ENCODE assay signal across 8 cellular contexts in genomic region chr16:2775765-2776499, GRCh38. TPM values are rescaled to one million over a fixed set of nuclear protein-coding genes. Genes with fewer than 3 reads are reported as not detected.
DNase-seq lines count a peak whose midpoint lies in the region; ATAC-seq and TF ChIP-seq lines count a peak whose summit lies in the region.

No MANE protein-coding gene starts in this region.

- DNase-seq in HCT116 (ENCODE audit: low read depth, low spot score) = no peak
- no peak for DNase-seq in activated CD8-positive, alpha-beta T cell treated with anti-CD3 and anti-CD28 coated beads, Interleukin-2, amount 10 ng/mL, durations not matched to agents 7 days and 5 days
- DNase-seq in right cardiac atrium = no peak
- DNase-seq in NCI-H748 treated with DMSO at 0.1 percent for 48 hours (lab: John Stamatoyannopoulos, UW) = no peak
- DNase-seq in putamen (ENCODE audit: low spot score) = no peak
- DNase-seq in midbrain (lab: John Stamatoyannopoulos, UW) = no peak

- H3K27me3 ChIP-seq in HCT116 (ENCODE audit: insufficient read depth, low read length) = no peaks in the 10 kb centered on the region
- no peaks in the 10 kb centered on the region for H3K27me3 ChIP-seq in right cardiac atrium (ENCODE audit: control insufficient read depth, insufficient read depth)

- TSS peak; percentile 50 for BruUV-seq in HCT116 (replicated peaks; lab: Mats Ljungman, UMichigan)

- no peak for ATAC-seq in HCT116
- ATAC-seq in activated CD8-positive, alpha-beta T cell treated with anti-CD3 and anti-CD28 coated beads, Interleukin-2, amount 10 ng/mL, durations not matched to agents 7 days and 5 days = no peak
- no peak for ATAC-seq in right cardiac atrium
- no peak for ATAC-seq in HG03354 (IDR thresholded peaks at IDR 0.05; ENCODE audit: poor library complexity, severe bottlenecking, unreplicated experiment)

- peak overlapping the region; percentile 87 for H3K27ac Mint-ChIP-seq in activated CD8-positive, alpha-beta T cell treated with anti-CD3 and anti-CD28 coated beads, Interleukin-2, amount 10 ng/mL, durations not matched to agents 7 days and 5 days

- peaks cover 11 to 30% of the 10 kb centered on the region in 2 experiments for H3K36me3 ChIP-seq in HCT116 (ENCODE audit: control insufficient read depth in 1 of 2, insufficient read depth in 2 of 2, low read length in 2 of 2)

- no peak for TF ChIP-seq POLR2A in HCT116 (IDR thresholded peaks at IDR 0.05; ENCODE audit: borderline replicate concordance, extremely low read depth, insufficient read depth, insufficient read length)

- peak overlapping the region; percentile 91 for H3K9ac ChIP-seq in HCT116 (ENCODE audit: low read length)

- CTCF ChIA-PET in HCT116 (lab: Charles Lee) = no interaction called here
- CTCF ChIA-PET in activated CD8-positive, alpha-beta T cell treated with anti-CD3 and anti-CD28 coated beads, Interleukin-2, amount 10 ng/mL, durations not matched to agents 7 days and 5 days (lab: Charles Lee) = interaction anchor here (0.8 to 1.4 kb wide), 2 partner anchors 22 to 92 kb away, joined by 3 to 5 read pairs; no protein-coding TSS in a partner anchor

- TF ChIP-seq RAD21 in HCT116 (IDR thresholded peaks at IDR 0.05; ENCODE audit: low read depth) = no peak

- intact Hi-C loops in HCT116 (cut with micrococcal nuclease) = no loop called here
- intact Hi-C loops in right cardiac atrium (cut with DNase I) = no loop called here

- H3K4me1 ChIP-seq in HCT116 (ENCODE audit: control insufficient read depth in 1 of 2, insufficient read depth in 2 of 2, low read length in 2 of 2) (peaks cover 11 to 36% of the 10 kb centered on the region in 2 experiments), right cardiac atrium (ENCODE audit: control insufficient read depth, insufficient read depth, low read length) (peaks cover 3% of the 10 kb centered on the region)

- POLR2A ChIA-PET in HCT116 (lab: Charles Lee) = no interaction called here
- POLR2A ChIA-PET in activated CD8-positive, alpha-beta T cell treated with anti-CD3 and anti-CD28 coated beads, Interleukin-2, amount 10 ng/mL, durations not matched to agents 7 days and 5 days (lab: Charles Lee) = interaction anchor here (0.7 to 8.4 kb wide), 3 partner anchors 9 to 204 kb away, joined by 3 to 60 read pairs (median 4); partner anchors contain the start of genes PKMYT1 and SRRM2

- no peak overlapping the region for H2AFZ ChIP-seq in HCT116 (ENCODE audit: low read depth, low read length, poor library complexity, severe bottlenecking)

- H3K79me2 ChIP-seq in HCT116 (ENCODE audit: insufficient read depth, low read length) = peaks cover 64% of the 10 kb centered on the region

- H4K20me1 ChIP-seq in HCT116 (ENCODE audit: insufficient read depth) = no peaks in the 10 kb centered on the region

- H3K4me3 ChIP-seq in HCT116 (replicated peaks in 1 of 2; ENCODE audit: low read depth in 1 of 2, low read length in 2 of 2) (peak overlapping the region; percentile 89 to 91), right cardiac atrium (ENCODE audit: low read length) (peak overlapping the region; percentile 68), skin epidermis (peak overlapping the region; percentile 67 to 98 (median 94))

- TF ChIP-seq CTCF in HCT116 (IDR thresholded peaks at IDR 0.05 in 2 of 3, conservative IDR thresholded peaks at IDR 0.05 in 1 of 3; ENCODE audit: borderline replicate concordance in 1 of 3, insufficient read depth in 1 of 3, low read depth in 2 of 3, low read length in 2 of 3) = no peak

- H3K9me3 ChIP-seq in HCT116 (ENCODE audit: control insufficient read depth in 1 of 2, insufficient read depth in 1 of 2, low read depth in 1 of 2, low read length in 2 of 2) = no peaks in the 10 kb centered on the region
- H3K9me3 ChIP-seq in right cardiac atrium (ENCODE audit: control insufficient read depth, low read length) = no peaks in the 10 kb centered on the region

- 45% methylated on average over 11 of the region's 11 CpGs for WGBS in right cardiac atrium

- peak overlapping the region; percentile 78 for H3K4me2 ChIP-seq in HCT116 (ENCODE audit: low read length)

- H3K9me2 ChIP-seq in HCT116 (ENCODE audit: insufficient read depth) = no peaks in the 10 kb centered on the region

- RAD21 ChIA-PET in HCT116 (lab: Charles Lee; ENCODE audit: low non-redundant PET in 1 of 2, low total read pairs in 2 of 2, uncharacterized antibody in 2 of 2, unreplicated experiment in 2 of 2) = no interaction called here

- peak overlapping the region; percentile 85 for H3K4me3 Mint-ChIP-seq in activated CD8-positive, alpha-beta T cell treated with anti-CD3 and anti-CD28 coated beads, Interleukin-2, amount 10 ng/mL, durations not matched to agents 7 days and 5 days

- no peaks in the 10 kb centered on the region for H3K27me3 Mint-ChIP-seq in activated CD8-positive, alpha-beta T cell treated with anti-CD3 and anti-CD28 coated beads, Interleukin-2, amount 10 ng/mL, durations not matched to agents 7 days and 5 days (ENCODE audit: low read depth)

- peaks cover 30% of the 10 kb centered on the region for H3K36me3 Mint-ChIP-seq in activated CD8-positive, alpha-beta T cell treated with anti-CD3 and anti-CD28 coated beads, Interleukin-2, amount 10 ng/mL, durations not matched to agents 7 days and 5 days (ENCODE audit: low read depth)

- H3K27ac ChIP-seq in HCT116 (ENCODE audit: low read depth, low read length) (peak overlapping the region; percentile 100), right cardiac atrium (ENCODE audit: low read length) (no peak overlapping the region), skin epidermis (peak overlapping the region in 15 of 21 experiments; percentile 76 to 100 (median 91))

- H3K4me1 Mint-ChIP-seq in activated CD8-positive, alpha-beta T cell treated with anti-CD3 and anti-CD28 coated beads, Interleukin-2, amount 10 ng/mL, durations not matched to agents 7 days and 5 days (ENCODE audit: low read depth) = peaks cover 38% of the 10 kb centered on the region

- no peaks in the 10 kb centered on the region for H3K9me3 Mint-ChIP-seq in activated CD8-positive, alpha-beta T cell treated with anti-CD3 and anti-CD28 coated beads, Interleukin-2, amount 10 ng/mL, durations not matched to agents 7 days and 5 days (ENCODE audit: insufficient read depth)

TF ChIP-seq in HCT116, 20 proteins besides CTCF, POLR2A, EP300 and RAD21:
- TF ChIP-seq CEBPB (IDR thresholded peaks at IDR 0.05; ENCODE audit: low read depth) = no peak
- no peak for TF ChIP-seq ATF3 (IDR thresholded peaks at IDR 0.05)
- no peak for TF ChIP-seq ZFX (IDR thresholded peaks at IDR 0.05)
- TF ChIP-seq FOSL1 (IDR thresholded peaks at IDR 0.05; ENCODE audit: low read depth) = no peak
- TF ChIP-seq TCF7L2 (IDR thresholded peaks at IDR 0.05; ENCODE audit: borderline replicate concordance, extremely low read depth, insufficient read depth, insufficient read length) = no peak

RNA-seq across cellular contexts. Expression of gene ELOB, which starts 1.1 kb away (rescaled TPM):
- total RNA-seq in HCT116 (2021; ENCODE audit: unreplicated experiment) (239 TPM), right cardiac atrium (100 to 1,000 TPM; 235 to 320 (median 280) TPM)
- 345 and 434 TPM in 2 replicates for polyA plus RNA-seq in HCT116 (2012)
- 100 to 1,000 TPM; 163 to 182 TPM for total RNA-seq in activated CD8-positive, alpha-beta T cell treated with anti-CD3 and anti-CD28 coated beads, Interleukin-2, amount 10 ng/mL, durations not matched to agents 7 days and 5 days
- polyA plus RNA-seq in right cardiac atrium = 625 TPM

RNA-seq across cellular contexts. Expression of gene PRSS33, which starts 11.4 kb away (rescaled TPM):
- not detected for total RNA-seq in HCT116 (2021; ENCODE audit: unreplicated experiment)
- 0.08 and 0.09 TPM in 2 replicates for polyA plus RNA-seq in HCT116 (2012)
- not detected for total RNA-seq in activated CD8-positive, alpha-beta T cell treated with anti-CD3 and anti-CD28 coated beads, Interleukin-2, amount 10 ng/mL, durations not matched to agents 7 days and 5 days
- total RNA-seq in right cardiac atrium = not detected
- polyA plus RNA-seq in right cardiac atrium = not detected

RNA-seq across cellular contexts. Expression of gene PRSS41, which starts 22.3 kb away (rescaled TPM):
- total RNA-seq in HCT116 (2021; ENCODE audit: unreplicated experiment) = not detected
- polyA plus RNA-seq in HCT116 (2012) = not detected in 2 replicates
- not detected for total RNA-seq in activated CD8-positive, alpha-beta T cell treated with anti-CD3 and anti-CD28 coated beads, Interleukin-2, amount 10 ng/mL, durations not matched to agents 7 days and 5 days
- total RNA-seq in right cardiac atrium = not detected
- not detected for polyA plus RNA-seq in right cardiac atrium

RNA-seq across cellular contexts. Expression of gene SRRM2, which starts 23.5 kb away (rescaled TPM):
- total RNA-seq in HCT116 (2021; ENCODE audit: unreplicated experiment) (541 TPM), right cardiac atrium (100 to 1,000 TPM; 299 to 352 (median 320) TPM)
- 558 and 559 TPM in 2 replicates for polyA plus RNA-seq in HCT116 (2012)
- total RNA-seq in activated CD8-positive, alpha-beta T cell treated with anti-CD3 and anti-CD28 coated beads, Interleukin-2, amount 10 ng/mL, durations not matched to agents 7 days and 5 days = 100 to 1,000 TPM; 501 to 511 TPM
- polyA plus RNA-seq in right cardiac atrium = 402 TPM

RNA-seq across cellular contexts. Expression of gene PRSS21, which starts 41.1 kb away (rescaled TPM):
- 0.39 TPM for total RNA-seq in HCT116 (2021; ENCODE audit: unreplicated experiment)
- not detected in 2 replicates for polyA plus RNA-seq in HCT116 (2012)
- 1 to 10 TPM; 5.2 to 6.0 TPM for total RNA-seq in activated CD8-positive, alpha-beta T cell treated with anti-CD3 and anti-CD28 coated beads, Interleukin-2, amount 10 ng/mL, durations not matched to agents 7 days and 5 days
- not detected for total RNA-seq in right cardiac atrium
- polyA plus RNA-seq in right cardiac atrium = not detected
